1 cellular context compared by ENCODE assay signal in the genomic region with DNA sequence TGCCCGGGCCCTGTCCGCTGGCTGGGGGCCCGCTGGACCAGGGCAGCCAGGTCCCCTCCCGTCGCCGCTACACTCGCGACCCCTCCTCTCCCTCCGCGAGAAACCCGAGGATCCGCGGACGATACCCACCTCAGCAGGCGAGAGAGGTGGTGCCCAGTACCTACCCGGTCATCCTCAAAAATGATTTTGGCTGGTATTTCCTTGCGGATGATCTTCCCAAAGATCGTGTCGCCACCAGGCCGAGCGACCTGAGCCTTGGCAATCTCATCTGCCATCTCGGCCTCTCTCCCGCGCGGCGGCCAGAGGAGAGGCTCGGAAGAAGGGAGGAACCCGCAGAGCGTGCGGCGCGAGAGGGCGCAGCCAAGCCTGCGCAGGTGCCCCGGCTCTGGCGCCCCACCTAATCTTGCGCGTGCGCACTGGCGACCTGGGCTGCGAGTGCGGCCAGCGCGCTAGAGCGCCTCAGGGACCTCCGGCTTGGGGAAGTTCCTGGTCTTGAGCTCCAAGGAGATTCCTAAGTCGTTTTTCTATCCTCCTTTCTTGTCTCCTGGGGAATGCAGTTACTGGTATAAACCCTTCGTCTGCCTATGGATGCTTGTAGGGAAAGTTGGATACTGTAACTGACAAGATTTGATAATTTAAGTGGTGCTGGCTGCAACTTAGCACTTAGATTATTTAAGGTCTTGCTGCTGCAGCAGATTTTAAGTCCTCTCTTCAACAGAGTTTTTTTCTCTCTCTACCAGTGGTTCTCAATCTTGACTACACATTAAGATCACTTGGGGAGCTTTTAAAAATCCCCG.
TF ChIP-seq lines count a peak whose summit lies in the region.

TSS of gene HINT1 (minus strand) at position 326 of the 797 bp plus-strand sequence. CDS start at position 275, 51 bp downstream.

TF ChIP-seq in GM12878, 131 proteins besides CTCF, POLR2A, EP300 and RAD21 (continued from another document and continues in another):
- TF ChIP-seq, protein P1, sequence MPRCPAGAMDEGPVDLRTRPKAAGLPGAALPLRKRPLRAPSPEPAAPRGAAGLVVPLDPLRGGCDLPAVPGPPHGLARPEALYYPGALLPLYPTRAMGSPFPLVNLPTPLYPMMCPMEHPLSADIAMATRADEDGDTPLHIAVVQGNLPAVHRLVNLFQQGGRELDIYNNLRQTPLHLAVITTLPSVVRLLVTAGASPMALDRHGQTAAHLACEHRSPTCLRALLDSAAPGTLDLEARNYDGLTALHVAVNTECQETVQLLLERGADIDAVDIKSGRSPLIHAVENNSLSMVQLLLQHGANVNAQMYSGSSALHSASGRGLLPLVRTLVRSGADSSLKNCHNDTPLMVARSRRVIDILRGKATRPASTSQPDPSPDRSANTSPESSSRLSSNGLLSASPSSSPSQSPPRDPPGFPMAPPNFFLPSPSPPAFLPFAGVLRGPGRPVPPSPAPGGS (IDR thresholded peaks at IDR 0.05; ENCODE audit: borderline replicate concordance, insufficient read depth, low read depth, low read length, poor library complexity, severe bottlenecking): no peak
- peak; percentile 64; the same call in 1 of the 2 replicates for TF ChIP-seq ZNF687 (IDR thresholded peaks at IDR 0.05)
- TF ChIP-seq SIN3A (IDR thresholded peaks at IDR 0.05; ENCODE audit: low read depth, low read length): no peak
- TF ChIP-seq REST (IDR thresholded peaks at IDR 0.05; ENCODE audit: low read depth, low read length): no peak
- 0 out of 2 replicates have a peak, but pooled peaks have one; percentile 12 for TF ChIP-seq MTA2 (IDR thresholded peaks at IDR 0.05; ENCODE audit: low read depth)
- no peak for TF ChIP-seq YBX1 (IDR thresholded peaks at IDR 0.05)
- 0 out of 2 replicates have a peak, but pooled peaks have one; percentile 40 for TF ChIP-seq SMC3 (IDR thresholded peaks at IDR 0.05; ENCODE audit: borderline replicate concordance, low read length)
- peak; percentile 74 to 84 for TF ChIP-seq BHLHE40 (IDR thresholded peaks at IDR 0.05; ENCODE audit: borderline replicate concordance in 1 of 2, low read depth in 2 of 2, low read length in 1 of 2)
- no peak for TF ChIP-seq ATF7 (IDR thresholded peaks at IDR 0.05; ENCODE audit: low read depth)
- peak; percentile 55; the same call in 1 of the 2 replicates for TF ChIP-seq MXI1 (IDR thresholded peaks at IDR 0.05; ENCODE audit: low read depth, low read length)
- TF ChIP-seq ZBTB33 (IDR thresholded peaks at IDR 0.05): no peak
- TF ChIP-seq SREBF2 (IDR thresholded peaks at IDR 0.05; ENCODE audit: low read length): no peak
- TF ChIP-seq RBBP5 (conservative IDR thresholded peaks at IDR 0.05): no peak
- TF ChIP-seq CHD4 (IDR thresholded peaks at IDR 0.05): no peak
- peak; percentile 44; the same call in 1 of the 2 replicates for TF ChIP-seq GATAD2B (conservative IDR thresholded peaks at IDR 0.05; ENCODE audit: low read depth)
- TF ChIP-seq STAT3 (IDR thresholded peaks at IDR 0.05; ENCODE audit: low read depth, low read length): no peak
- 0 out of 2 replicates have a peak, but pooled peaks have one; percentile 4 for TF ChIP-seq NR2F1 (conservative IDR thresholded peaks at IDR 0.05)
- TF ChIP-seq RB1 (IDR thresholded peaks at IDR 0.05; ENCODE audit: borderline replicate concordance): peak; percentile 53; the same call in 1 of the 2 replicates
- peak; percentile 55; the same call in 1 of the 2 replicates for TF ChIP-seq LARP7 (IDR thresholded peaks at IDR 0.05)
- TF ChIP-seq POLR2AphosphoS2 (IDR thresholded peaks at IDR 0.05; ENCODE audit: low read depth, low read length): 0 out of 2 replicates have a peak, but pooled peaks have one; percentile 44
- no peak for TF ChIP-seq SRF (IDR thresholded peaks at IDR 0.05; ENCODE audit: low read depth in 2 of 2, low read length in 2 of 2)
- peak; percentile 64; the same call in 1 of the 2 replicates for TF ChIP-seq TCF12 (IDR thresholded peaks at IDR 0.05; ENCODE audit: low read depth, low read length)
- TF ChIP-seq, protein P2, sequence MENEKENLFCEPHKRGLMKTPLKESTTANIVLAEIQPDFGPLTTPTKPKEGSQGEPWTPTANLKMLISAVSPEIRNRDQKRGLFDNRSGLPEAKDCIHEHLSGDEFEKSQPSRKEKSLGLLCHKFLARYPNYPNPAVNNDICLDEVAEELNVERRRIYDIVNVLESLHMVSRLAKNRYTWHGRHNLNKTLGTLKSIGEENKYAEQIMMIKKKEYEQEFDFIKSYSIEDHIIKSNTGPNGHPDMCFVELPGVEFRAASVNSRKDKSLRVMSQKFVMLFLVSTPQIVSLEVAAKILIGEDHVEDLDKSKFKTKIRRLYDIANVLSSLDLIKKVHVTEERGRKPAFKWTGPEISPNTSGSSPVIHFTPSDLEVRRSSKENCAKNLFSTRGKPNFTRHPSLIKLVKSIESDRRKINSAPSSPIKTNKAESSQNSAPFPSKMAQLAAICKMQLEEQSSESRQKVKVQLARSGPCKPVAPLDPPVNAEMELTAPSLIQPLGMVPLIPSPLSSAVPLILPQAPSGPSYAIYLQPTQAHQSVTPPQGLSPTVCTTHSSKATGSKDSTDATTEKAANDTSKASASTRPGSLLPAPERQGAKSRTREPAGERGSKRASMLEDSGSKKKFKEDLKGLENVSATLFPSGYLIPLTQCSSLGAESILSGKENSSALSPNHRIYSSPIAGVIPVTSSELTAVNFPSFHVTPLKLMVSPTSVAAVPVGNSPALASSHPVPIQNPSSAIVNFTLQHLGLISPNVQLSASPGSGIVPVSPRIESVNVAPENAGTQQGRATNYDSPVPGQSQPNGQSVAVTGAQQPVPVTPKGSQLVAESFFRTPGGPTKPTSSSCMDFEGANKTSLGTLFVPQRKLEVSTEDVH (IDR thresholded peaks at IDR 0.05; ENCODE audit: low read depth, partially characterized antibody): no peak
- 0 out of 2 replicates have a peak, but pooled peaks have one; percentile 46 for TF ChIP-seq SPI1 (IDR thresholded peaks at IDR 0.05; ENCODE audit: borderline replicate concordance, insufficient read depth, low read depth, low read length)
- 0 out of 4 replicates have a peak, but pooled peaks have one; percentile 31 to 38 for TF ChIP-seq IKZF2 (IDR thresholded peaks at IDR 0.05)
- no peak for TF ChIP-seq STAT1 (conservative IDR thresholded peaks at IDR 0.05)
- 0 out of 4 replicates have a peak, but pooled peaks of 1 of the 2 experiments have one; percentile 4 for TF ChIP-seq ETV6 (conservative IDR thresholded peaks at IDR 0.05 in 1 of 2, IDR thresholded peaks at IDR 0.05 in 1 of 2; ENCODE audit: borderline replicate concordance in 1 of 2, low read depth in 1 of 2)
- TF ChIP-seq NFXL1 (IDR thresholded peaks at IDR 0.05; ENCODE audit: borderline replicate concordance): no peak
- TF ChIP-seq MYB (IDR thresholded peaks at IDR 0.05; ENCODE audit: borderline replicate concordance, low read depth, low read length): no peak
- TF ChIP-seq, protein P3, sequence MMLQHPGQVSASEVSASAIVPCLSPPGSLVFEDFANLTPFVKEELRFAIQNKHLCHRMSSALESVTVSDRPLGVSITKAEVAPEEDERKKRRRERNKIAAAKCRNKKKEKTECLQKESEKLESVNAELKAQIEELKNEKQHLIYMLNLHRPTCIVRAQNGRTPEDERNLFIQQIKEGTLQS (IDR thresholded peaks at IDR 0.05; ENCODE audit: borderline replicate concordance, extremely low read depth, low read depth, low read length): peak; percentile 15; the same call in 1 of the 2 replicates
- peak; percentile 42; the same call in 1 of the 2 replicates for TF ChIP-seq ZNF207 (IDR thresholded peaks at IDR 0.05; ENCODE audit: borderline replicate concordance)
- TF ChIP-seq PML (IDR thresholded peaks at IDR 0.05; ENCODE audit: low read length): no peak; the same call in 1 of the 2 replicates
- TF ChIP-seq, protein P4, sequence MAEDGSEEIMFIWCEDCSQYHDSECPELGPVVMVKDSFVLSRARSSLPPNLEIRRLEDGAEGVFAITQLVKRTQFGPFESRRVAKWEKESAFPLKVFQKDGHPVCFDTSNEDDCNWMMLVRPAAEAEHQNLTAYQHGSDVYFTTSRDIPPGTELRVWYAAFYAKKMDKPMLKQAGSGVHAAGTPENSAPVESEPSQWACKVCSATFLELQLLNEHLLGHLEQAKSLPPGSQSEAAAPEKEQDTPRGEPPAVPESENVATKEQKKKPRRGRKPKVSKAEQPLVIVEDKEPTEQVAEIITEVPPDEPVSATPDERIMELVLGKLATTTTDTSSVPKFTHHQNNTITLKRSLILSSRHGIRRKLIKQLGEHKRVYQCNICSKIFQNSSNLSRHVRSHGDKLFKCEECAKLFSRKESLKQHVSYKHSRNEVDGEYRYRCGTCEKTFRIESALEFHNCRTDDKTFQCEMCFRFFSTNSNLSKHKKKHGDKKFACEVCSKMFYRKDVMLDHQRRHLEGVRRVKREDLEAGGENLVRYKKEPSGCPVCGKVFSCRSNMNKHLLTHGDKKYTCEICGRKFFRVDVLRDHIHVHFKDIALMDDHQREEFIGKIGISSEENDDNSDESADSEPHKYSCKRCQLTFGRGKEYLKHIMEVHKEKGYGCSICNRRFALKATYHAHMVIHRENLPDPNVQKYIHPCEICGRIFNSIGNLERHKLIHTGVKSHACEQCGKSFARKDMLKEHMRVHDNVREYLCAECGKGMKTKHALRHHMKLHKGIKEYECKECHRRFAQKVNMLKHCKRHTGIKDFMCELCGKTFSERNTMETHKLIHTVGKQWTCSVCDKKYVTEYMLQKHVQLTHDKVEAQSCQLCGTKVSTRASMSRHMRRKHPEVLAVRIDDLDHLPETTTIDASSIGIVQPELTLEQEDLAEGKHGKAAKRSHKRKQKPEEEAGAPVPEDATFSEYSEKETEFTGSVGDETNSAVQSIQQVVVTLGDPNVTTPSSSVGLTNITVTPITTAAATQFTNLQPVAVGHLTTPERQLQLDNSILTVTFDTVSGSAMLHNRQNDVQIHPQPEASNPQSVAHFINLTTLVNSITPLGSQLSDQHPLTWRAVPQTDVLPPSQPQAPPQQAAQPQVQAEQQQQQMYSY (CRISPR knock-in tag; IDR thresholded peaks at IDR 0.05): no peak
- no peak for TF ChIP-seq SMARCA5 (IDR thresholded peaks at IDR 0.05)
- TF ChIP-seq CHD1 (IDR thresholded peaks at IDR 0.05; ENCODE audit: low read depth, low read length): 0 out of 2 replicates have a peak, but pooled peaks have one; percentile 80
- TF ChIP-seq SMAD5 (IDR thresholded peaks at IDR 0.05; ENCODE audit: low read depth): peak; percentile 87; the same call in 1 of the 2 replicates
- TF ChIP-seq HCFC1 (IDR thresholded peaks at IDR 0.05; ENCODE audit: low read length): peak; percentile 21; the same call in 1 of the 2 replicates
- peak; percentile 29; the same call in 1 of the 2 replicates for TF ChIP-seq BACH1 (IDR thresholded peaks at IDR 0.05; ENCODE audit: borderline replicate concordance)
- TF ChIP-seq ASH2L (IDR thresholded peaks at IDR 0.05; ENCODE audit: borderline replicate concordance, low read depth): 0 out of 2 replicates have a peak, but pooled peaks have one; percentile 22
